In genomic region chr2:219451626-219452360, GRCh38 we compare ENCODE assay signal across 13 cellular contexts. TPM values are rescaled to one million over a fixed set of nuclear protein-coding genes. Genes with fewer than 3 reads are reported as not detected.
DNase-seq lines count a peak whose midpoint lies in the region; ATAC-seq, FAIRE-seq and TF ChIP-seq lines count a peak whose summit lies in the region.
"Had no signal": no experiment of that assay in that cellular context is flagged by ENCODE, and none has a peak within 500 bp of the region (broad histone marks: within the 10 kb centered on the region; RNA-seq: fewer than 3 reads in every experiment).

No MANE protein-coding gene starts in this region.

- no peaks in the 10 kb centered on the region for H3K9me1 ChIP-seq in keratinocyte (ENCODE audit: control insufficient read depth, extremely low read depth, insufficient read depth, low read length)

- no peak overlapping the region for H2AFZ ChIP-seq in keratinocyte (ENCODE audit: control insufficient read depth, low read length)

- TF ChIP-seq CTCF in HEK293 (tag by site-specific recombination; IDR thresholded peaks at IDR 0.05) (no peak), brain (conservative IDR thresholded peaks at IDR 0.05) (no peak), keratinocyte (optimal IDR thresholded peaks at IDR 0.05 in 1 of 3, IDR thresholded peaks at IDR 0.05 in 1 of 3, conservative IDR thresholded peaks at IDR 0.05 in 1 of 3; ENCODE audit: extremely low read depth in 1 of 3, insufficient read depth in 2 of 3, low read length in 3 of 3) (no peak)

- no peak for FAIRE-seq in keratinocyte (lab: Jason Lieb, UNC)
- no peak for FAIRE-seq in small intestine (lab: Jason Lieb, UNC)
- FAIRE-seq: endometrium, HepG2 had no signal

- DNase-seq in keratinocyte (ENCODE audit: low read depth, low spot score) (no peak), sciatic nerve (ENCODE audit: low spot score) (no peak), small intestine (no peak)
- DNase-seq in T-helper 2 cell treated with Interferon-gamma antibody and Interleukin-4, amounts not matched to agents 5 μg/mL and 100 μg/mL, for 36 hours (ENCODE audit: low spot score): no peak
- DNase-seq: activated CD4-positive, CD25-positive, alpha-beta regulatory T cell; activated naive CD4-positive, alpha-beta T cell treated with Interleukin-2 at 50 U/mL for 16 hours; COR-L47 had no signal

- H3K27ac ChIP-seq in HEK293 (ENCODE audit: extremely low read depth, low read depth, low read length) (no peak overlapping the region), keratinocyte (ENCODE audit: control insufficient read depth, insufficient read depth, low read length) (peak overlapping the region; percentile 31), stomach smooth muscle (ENCODE audit: low read length) (peak overlapping the region; percentile 100), small intestine (ENCODE audit: low read depth in 1 of 2, low read length in 1 of 2) (peak overlapping the region in 1 of 2 donors; percentile 43)

- peak overlapping the region; percentile 22 for H3K4me2 ChIP-seq in keratinocyte (ENCODE audit: control insufficient read depth, extremely low read depth, insufficient read depth, low read depth, low read length)

- peaks cover 0 to 33% of the 10 kb centered on the region in 2 experiments; a peak in 1 of 3 replicates for H3K36me3 ChIP-seq in HEK293 (ENCODE audit: control insufficient read depth in 2 of 2, insufficient read depth in 1 of 2, low read length in 2 of 2)
- peaks cover 5 to 13% of the 10 kb centered on the region in 2 experiments for H3K36me3 ChIP-seq in keratinocyte (ENCODE audit: control insufficient read depth in 2 of 2, extremely low read depth in 1 of 2, insufficient read depth in 2 of 2, low read length in 2 of 2)
- peaks cover 13 to 20% of the 10 kb centered on the region in 2 donors for H3K36me3 ChIP-seq in stomach smooth muscle (ENCODE audit: control insufficient read depth in 2 of 2, insufficient read depth in 2 of 2, low read length in 2 of 2)
- H3K36me3 ChIP-seq in small intestine (ENCODE audit: control insufficient read depth in 2 of 2, insufficient read depth in 2 of 2, low read length in 2 of 2): no peaks in the 10 kb centered on the region

- H3K4me3 Mint-ChIP-seq in brain: peak overlapping the region in 1 of 5 experiments; percentile 56
- H3K4me3 Mint-ChIP-seq in T-helper 2 cell treated with Interferon-gamma antibody and Interleukin-4, amounts not matched to agents 5 μg/mL and 100 μg/mL, for 36 hours: no peak overlapping the region

- H3K27me3 Mint-ChIP-seq in brain: peaks cover 5% of the 10 kb centered on the region
- peaks cover 35% of the 10 kb centered on the region for H3K27me3 Mint-ChIP-seq in T-helper 2 cell treated with Interferon-gamma antibody and Interleukin-4, amounts not matched to agents 5 μg/mL and 100 μg/mL, for 36 hours (ENCODE audit: low read depth)

- H3K4me1 Mint-ChIP-seq in brain: peaks cover 48% of the 10 kb centered on the region
- no peaks in the 10 kb centered on the region for H3K4me1 Mint-ChIP-seq in T-helper 2 cell treated with Interferon-gamma antibody and Interleukin-4, amounts not matched to agents 5 μg/mL and 100 μg/mL, for 36 hours (ENCODE audit: low read depth)

- POLR2A ChIA-PET in HEK293 (lab: Yijun Ruan, JAX): no interaction called here

- no peaks in the 10 kb centered on the region for H4K20me1 ChIP-seq in keratinocyte (ENCODE audit: control insufficient read depth, extremely low read depth, insufficient read depth, low read length)

- no peaks in the 10 kb centered on the region for H3K79me2 ChIP-seq in keratinocyte (ENCODE audit: control insufficient read depth, insufficient read depth, low read length)

- no peak overlapping the region for H3K4me3 ChIP-seq in HEK293 (ENCODE audit: low read depth, low read length)
- H3K4me3 ChIP-seq in keratinocyte (ENCODE audit: control insufficient read depth in 2 of 3, extremely low read depth in 1 of 3, insufficient read depth in 2 of 3, low read depth in 1 of 3, low read length in 3 of 3): no peak overlapping the region
- peak overlapping the region; percentile 17 to 68 for H3K4me3 ChIP-seq in stomach smooth muscle (ENCODE audit: low read length in 2 of 2)
- no peak overlapping the region for H3K4me3 ChIP-seq in small intestine (ENCODE audit: low read depth in 1 of 2, low read length in 2 of 2)

- H3K9me3 ChIP-seq in HEK293 (ENCODE audit: control insufficient read depth, insufficient read depth, low read depth, low read length) (no peaks in the 10 kb centered on the region), keratinocyte (ENCODE audit: control insufficient read depth, low read depth, low read length) (no peaks in the 10 kb centered on the region), stomach smooth muscle (ENCODE audit: control insufficient read depth in 2 of 2, low read length in 2 of 2) (no peaks in the 10 kb centered on the region), small intestine (ENCODE audit: control insufficient read depth, low read depth) (no peaks in the 10 kb centered on the region)

- H3K36me3 Mint-ChIP-seq in brain: peaks cover 37% of the 10 kb centered on the region
- no peaks in the 10 kb centered on the region for H3K36me3 Mint-ChIP-seq in T-helper 2 cell treated with Interferon-gamma antibody and Interleukin-4, amounts not matched to agents 5 μg/mL and 100 μg/mL, for 36 hours (ENCODE audit: low read depth)

- H3K9me3 Mint-ChIP-seq in brain: no peaks in the 10 kb centered on the region
- no peaks in the 10 kb centered on the region for H3K9me3 Mint-ChIP-seq in T-helper 2 cell treated with Interferon-gamma antibody and Interleukin-4, amounts not matched to agents 5 μg/mL and 100 μg/mL, for 36 hours

- CTCF ChIA-PET in HEK293 (lab: Yijun Ruan, JAX): interaction anchor here (0.6 to 2.5 kb wide), 2 partner anchors 24 kb away, joined by 3 to 11 read pairs; no protein-coding TSS in a partner anchor

- dilution Hi-C loops in keratinocyte (cut with MboI; ENCODE audit: extremely low pct_ligation_motif_present, low sequenced_read_pairs): no loop called here

- H3K9ac ChIP-seq in keratinocyte (ENCODE audit: control insufficient read depth, extremely low read depth, insufficient read depth, low read length) (no peak overlapping the region), stomach smooth muscle (ENCODE audit: low read length in 2 of 2) (peak overlapping the region; percentile 93 to 99)

- H3K4me1 ChIP-seq in HEK293 (ENCODE audit: control insufficient read depth, insufficient read depth, low read length) (no peaks in the 10 kb centered on the region; the same call in 1 of the 2 replicates), keratinocyte (ENCODE audit: control insufficient read depth, extremely low read depth, insufficient read depth, low read length) (peaks cover 29% of the 10 kb centered on the region), stomach smooth muscle (ENCODE audit: control insufficient read depth, insufficient read depth, low read length) (peaks cover 89% of the 10 kb centered on the region), small intestine (ENCODE audit: control insufficient read depth in 2 of 2, insufficient read depth in 1 of 2, low read depth in 1 of 2, low read length in 1 of 2) (no peaks in the 10 kb centered on the region)

- no peak for ATAC-seq in HG03175 (IDR thresholded peaks at IDR 0.05; ENCODE audit: unreplicated experiment)
- ATAC-seq in sciatic nerve: no peak
- ATAC-seq: HepG2 had no signal

- peak overlapping the region; percentile 87 to 98 (median 96) for H3K27ac Mint-ChIP-seq in brain
- H3K27ac Mint-ChIP-seq in T-helper 2 cell treated with Interferon-gamma antibody and Interleukin-4, amounts not matched to agents 5 μg/mL and 100 μg/mL, for 36 hours: no peak overlapping the region

- WGBS in small intestine, 3 donors: 68 to 71% (median 68%) methylated on average over 18 to 21 of the region's 21 CpGs

- intact Hi-C loops in sciatic nerve (cut with DNase I): no loop called here

- H3K27me3 ChIP-seq in keratinocyte (ENCODE audit: control insufficient read depth, extremely low read depth, insufficient read depth, low read length) (no peaks in the 10 kb centered on the region), stomach smooth muscle (ENCODE audit: control insufficient read depth in 1 of 2, insufficient read depth in 2 of 2, low read length in 2 of 2) (no peaks in the 10 kb centered on the region), small intestine (ENCODE audit: control insufficient read depth in 2 of 2, insufficient read depth in 2 of 2, low read length in 2 of 2) (peaks cover 0 to 6% of the 10 kb centered on the region in 2 donors)

RNA-seq across cellular contexts. Expression of gene SPEG, which starts 17.1 kb away (rescaled TPM):
- 26.3 TPM for polyA plus RNA-seq in brain (ENCODE audit: insufficient read depth, low read depth, low replicate concordance)
- 18.8 to 36.1 TPM (median 19.0 TPM) in 3 replicates for polyA plus RNA-seq in keratinocyte
- polyA plus RNA-seq in keratinocyte (2011; ENCODE audit: low read depth): 2.0 TPM
- polyA plus RNA-seq in keratinocyte (2011; cell fraction: cytosol; rRNA removed): 4.6 and 13.7 TPM in 2 replicates
- 94.3 and 140 TPM in 2 replicates for polyA plus RNA-seq in keratinocyte (2011; cell fraction: nucleus; rRNA removed)
- polyA plus RNA-seq in keratinocyte (2012; ENCODE audit: low replicate concordance): 8.8 and 25.2 TPM in 2 replicates
- polyA minus RNA-seq in keratinocyte: 11.7 to 26.6 TPM (median 19.3 TPM) in 3 replicates
- polyA minus RNA-seq in keratinocyte (2011; cell fraction: cytosol; rRNA and poly(A)+ RNA removed): 8.2 TPM
- 32.8 and 39.4 TPM in 2 replicates for polyA minus RNA-seq in keratinocyte (2011; cell fraction: nucleus; rRNA and poly(A)+ RNA removed)
- 7.2 TPM for total RNA-seq in sciatic nerve
- 10 to 100 TPM in 1 of 3 donors, 1 to 10 TPM in 1, under 1 TPM in 1; 0.45 to 15.7 (median 4.6) TPM for polyA plus RNA-seq in small intestine

RNA-seq across cellular contexts. Expression of gene DES, which starts 33.6 kb away (rescaled TPM):
- 9.7 TPM for polyA plus RNA-seq in brain (ENCODE audit: insufficient read depth, low read depth, low replicate concordance)
- polyA plus RNA-seq in keratinocyte: not detected in 3 replicates
- polyA plus RNA-seq in keratinocyte (2011; ENCODE audit: low read depth): not detected
- not detected in 2 replicates for polyA plus RNA-seq in keratinocyte (2011; cell fraction: cytosol; rRNA removed)
- 0.16 TPM in 1 of 2 replicates, not detected in the other for polyA plus RNA-seq in keratinocyte (2011; cell fraction: nucleus; rRNA removed)
- 0.68 TPM in 1 of 2 replicates, not detected in the other for polyA plus RNA-seq in keratinocyte (2012; ENCODE audit: low replicate concordance)
- not detected in 3 replicates for polyA minus RNA-seq in keratinocyte
- polyA minus RNA-seq in keratinocyte (2011; cell fraction: cytosol; rRNA and poly(A)+ RNA removed): not detected
- not detected in 2 replicates for polyA minus RNA-seq in keratinocyte (2011; cell fraction: nucleus; rRNA and poly(A)+ RNA removed)
- 1.4 TPM for total RNA-seq in sciatic nerve
- polyA plus RNA-seq in small intestine: 100 to 1,000 TPM in 1 of 3 donors, 10 to 100 TPM in 2; 24.6 to 178 (median 99.4) TPM
- total RNA-seq: HepG2 had no signal
- polyA plus RNA-seq: HepG2 had no signal

RNA-seq across cellular contexts. Expression of gene GMPPA, which starts 46.9 kb away (rescaled TPM):
- polyA plus RNA-seq in brain (ENCODE audit: insufficient read depth, low read depth, low replicate concordance) (22.0 TPM), keratinocyte (50.6 to 63.4 TPM (median 57.6 TPM) in 3 replicates), small intestine (10 to 100 TPM; 52.6 to 63.5 (median 59.3) TPM)
- 4.1 TPM for polyA plus RNA-seq in keratinocyte (2011; ENCODE audit: low read depth)
- 50.5 and 53.2 TPM in 2 replicates for polyA plus RNA-seq in keratinocyte (2011; cell fraction: cytosol; rRNA removed)
- 64.4 and 79.0 TPM in 2 replicates for polyA plus RNA-seq in keratinocyte (2011; cell fraction: nucleus; rRNA removed)
- polyA plus RNA-seq in keratinocyte (2012; ENCODE audit: low replicate concordance): 25.4 and 39.5 TPM in 2 replicates
- 66.2 to 112 TPM (median 83.0 TPM) in 3 replicates for polyA minus RNA-seq in keratinocyte
- 50.5 TPM for polyA minus RNA-seq in keratinocyte (2011; cell fraction: cytosol; rRNA and poly(A)+ RNA removed)
- 23.8 and 26.3 TPM in 2 replicates for polyA minus RNA-seq in keratinocyte (2011; cell fraction: nucleus; rRNA and poly(A)+ RNA removed)
- 25.9 TPM for total RNA-seq in sciatic nerve

Comparison
In these comparisons a context has a peak if more than half of its experiments do, and no peak if none do; other contexts are left out.
1. H3K4me3 ChIP-seq: peak in stomach smooth muscle (2 of 2); none in HEK293 (single experiment), keratinocyte (0 of 3) and small intestine (0 of 2).